Comparison of ENCODE assay signal across 24 cellular contexts in the genomic region with DNA sequence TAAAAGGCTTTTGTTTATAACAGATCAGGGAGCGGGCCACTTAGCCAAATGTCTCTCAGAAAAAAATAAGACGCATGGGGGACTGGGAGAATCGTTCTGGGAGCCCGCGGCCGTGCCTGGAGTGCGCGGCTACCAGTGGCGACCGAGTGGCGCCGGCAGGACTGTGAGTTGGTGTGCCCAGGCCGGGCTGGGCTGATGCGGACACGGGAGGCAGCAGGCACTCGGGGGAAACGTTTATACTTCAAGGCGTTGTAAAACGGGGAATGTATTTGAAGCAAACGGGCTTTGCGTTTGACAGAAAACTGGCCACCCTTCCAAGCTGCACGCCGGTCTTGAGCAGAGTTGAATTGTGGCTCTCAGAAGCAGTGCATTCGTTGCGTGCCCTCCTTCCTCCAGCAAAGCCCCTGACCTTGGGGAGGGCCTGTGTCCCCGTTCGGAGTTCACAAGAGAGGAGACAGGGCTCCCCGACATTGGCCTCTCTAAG. TPM values are rescaled to one million over a fixed set of nuclear protein-coding genes. Genes with fewer than 3 reads are reported as not detected.
A peak's percentile ranks its signal among the peaks of the same experiment; 100 is the strongest.
DNase-seq lines count a peak whose midpoint lies in the region; ATAC-seq and TF ChIP-seq lines count a peak whose summit lies in the region.
"Had no signal": no experiment of that assay in that cellular context is flagged by ENCODE, and none has a peak within 500 bp of the region (broad histone marks: within the 10 kb centered on the region; RNA-seq: fewer than 3 reads in every experiment).

No MANE protein-coding gene starts in this region.

- no peaks in the 10 kb centered on the region for H3K9me3 ChIP-seq in uterus
- H3K9me3 ChIP-seq: gastrocnemius medialis, pancreas, thoracic aorta had no signal

- H3K27me3 ChIP-seq in kidney epithelial cell (ENCODE audit: control insufficient read depth, insufficient read depth, low read length) (peaks cover 3% of the 10 kb centered on the region), uterus (peaks cover 0 to 3% of the 10 kb centered on the region in 2 donors)

- CTCF ChIA-PET in WTC11 (lab: Charles Lee): interaction anchor here (0.6 to 2.2 kb wide), 11 partner anchors 9 to 548 kb away, joined by 3 to 15 read pairs (median 3); a partner anchor contains a TSS

- H3K27ac ChIP-seq in uterus (peak overlapping the region; percentile 98 to 99), caudate nucleus (ENCODE audit: low read depth, low read length) (no peak overlapping the region)
- H3K27ac ChIP-seq: gastrocnemius medialis, pancreas, PC-9, thoracic aorta, VCaP had no signal

- H3K4me1 Mint-ChIP-seq in activated T-cell treated with anti-CD3 and anti-CD28 coated beads, Interleukin-2, amount 50 U/mL, for 24 hours (ENCODE audit: low read depth): peaks cover 15% of the 10 kb centered on the region
- H3K4me1 Mint-ChIP-seq in WTC11: peaks cover 27% of the 10 kb centered on the region

- H3K36me3 ChIP-seq in kidney epithelial cell (ENCODE audit: control insufficient read depth, insufficient read depth, low read length): no peaks in the 10 kb centered on the region
- H3K36me3 ChIP-seq in uterus: no peaks in the 10 kb centered on the region
- H3K36me3 ChIP-seq: gastrocnemius medialis, pancreas, thoracic aorta had no signal

- peak; percentile 28 for DNase-seq in activated T-cell treated with anti-CD3 and anti-CD28 coated beads, Interleukin-2, amount 50 U/mL, for 24 hours
- DNase-seq in activated T-cell treated with anti-CD3 and anti-CD28 coated beads for 4 hours: no peak
- peak; percentile 64 for DNase-seq in NCI-H748 (lab: John Stamatoyannopoulos, UW; ENCODE audit: unreplicated experiment)
- no peak for DNase-seq in kidney epithelial cell (ENCODE audit: low read depth)
- DNase-seq in uterus: no peak
- DNase-seq in caudate nucleus (lab: John Stamatoyannopoulos, UW): no peak
- no peak for DNase-seq in WTC11 (ENCODE audit: low spot score)
- DNase-seq: activated CD4-positive, alpha-beta T cell treated with anti-CD3 and anti-CD28 coated beads, Interleukin-2, amount 50 U/mL, for 4 hours; central memory CD4-positive, alpha-beta T cell; gastrocnemius medialis; HCEC 1CT; NCI-H1048; NCI-H774; SIG-M5 had no signal

- intact Hi-C loops in uterus (cut with DNase I; ENCODE audit: low total_unique reads): no loop called here

- no peaks in the 10 kb centered on the region for H3K9me3 Mint-ChIP-seq in activated T-cell treated with anti-CD3 and anti-CD28 coated beads, Interleukin-2, amount 50 U/mL, for 24 hours
- peaks cover 4% of the 10 kb centered on the region for H3K9me3 Mint-ChIP-seq in WTC11
- H3K9me3 Mint-ChIP-seq: stimulated activated memory B cell treated with anti-CD40 and anti-IgM and Interleukin-4, amounts not matched to agents 10 μg/mL and 1 μg/mL and 100 μg/mL, for 72 hours had no signal

- no peak for ATAC-seq in WTC11
- no peak for ATAC-seq in GM21526 (IDR thresholded peaks at IDR 0.05; ENCODE audit: low FRiP score, unreplicated experiment)
- ATAC-seq: esophagus mucosa; gastrocnemius medialis; sciatic nerve; stimulated activated memory B cell treated with anti-CD40 and anti-IgM and Interleukin-4, amounts not matched to agents 10 μg/mL and 1 μg/mL and 100 μg/mL, for 72 hours had no signal

- peaks cover 0 to 2% of the 10 kb centered on the region in 2 donors for H3K4me1 ChIP-seq in uterus
- H3K4me1 ChIP-seq: pancreas had no signal

- H3K4me3 Mint-ChIP-seq in activated T-cell treated with anti-CD3 and anti-CD28 coated beads, Interleukin-2, amount 50 U/mL, for 24 hours: no peak overlapping the region
- H3K4me3 Mint-ChIP-seq in WTC11: no peak overlapping the region
- H3K4me3 Mint-ChIP-seq: stimulated activated memory B cell treated with anti-CD40 and anti-IgM and Interleukin-4, amounts not matched to agents 10 μg/mL and 1 μg/mL and 100 μg/mL, for 72 hours had no signal

- peak overlapping the region; percentile 33 for H3K27ac Mint-ChIP-seq in activated T-cell treated with anti-CD3 and anti-CD28 coated beads, Interleukin-2, amount 50 U/mL, for 24 hours
- H3K27ac Mint-ChIP-seq in WTC11: no peak overlapping the region
- H3K27ac Mint-ChIP-seq: stimulated activated memory B cell treated with anti-CD40 and anti-IgM and Interleukin-4, amounts not matched to agents 10 μg/mL and 1 μg/mL and 100 μg/mL, for 72 hours had no signal

- peaks cover 93% of the 10 kb centered on the region for H3K27me3 Mint-ChIP-seq in activated T-cell treated with anti-CD3 and anti-CD28 coated beads, Interleukin-2, amount 50 U/mL, for 24 hours
- H3K27me3 Mint-ChIP-seq in WTC11 (ENCODE audit: low read depth): peaks cover 98% of the 10 kb centered on the region

- TF ChIP-seq POLR2A in uterus (IDR thresholded peaks at IDR 0.05): no peak

- H3K4me3 ChIP-seq in kidney epithelial cell (ENCODE audit: low read depth, low read length) (peak overlapping the region; percentile 63), uterus (peak overlapping the region; percentile 36 to 51)
- H3K4me3 ChIP-seq: gastrocnemius medialis, pancreas, PC-9, thoracic aorta had no signal

- no peaks in the 10 kb centered on the region for H3K36me3 Mint-ChIP-seq in activated T-cell treated with anti-CD3 and anti-CD28 coated beads, Interleukin-2, amount 50 U/mL, for 24 hours (ENCODE audit: low read depth)
- H3K36me3 Mint-ChIP-seq in WTC11: 0 out of 2 replicates have a peak, but pooled peaks cover 7% of the 10 kb centered on the region
- H3K36me3 Mint-ChIP-seq: stimulated activated memory B cell treated with anti-CD40 and anti-IgM and Interleukin-4, amounts not matched to agents 10 μg/mL and 1 μg/mL and 100 μg/mL, for 72 hours had no signal

- TF ChIP-seq CTCF in kidney epithelial cell (IDR thresholded peaks at IDR 0.05; ENCODE audit: insufficient read depth, low read length, poor library complexity, severe bottlenecking) (no peak), uterus (IDR thresholded peaks at IDR 0.05) (no peak), WTC11 (IDR thresholded peaks at IDR 0.05) (no peak)

- POLR2A ChIA-PET in WTC11 (lab: Charles Lee): no interaction called here

TF ChIP-seq in WTC11, 78 proteins besides CTCF, POLR2A, EP300 and RAD21:
- TF ChIP-seq ZBTB21 (CRISPR knock-in tag; IDR thresholded peaks at IDR 0.05; ENCODE audit: borderline replicate concordance): no peak
- TF ChIP-seq, protein P1, sequence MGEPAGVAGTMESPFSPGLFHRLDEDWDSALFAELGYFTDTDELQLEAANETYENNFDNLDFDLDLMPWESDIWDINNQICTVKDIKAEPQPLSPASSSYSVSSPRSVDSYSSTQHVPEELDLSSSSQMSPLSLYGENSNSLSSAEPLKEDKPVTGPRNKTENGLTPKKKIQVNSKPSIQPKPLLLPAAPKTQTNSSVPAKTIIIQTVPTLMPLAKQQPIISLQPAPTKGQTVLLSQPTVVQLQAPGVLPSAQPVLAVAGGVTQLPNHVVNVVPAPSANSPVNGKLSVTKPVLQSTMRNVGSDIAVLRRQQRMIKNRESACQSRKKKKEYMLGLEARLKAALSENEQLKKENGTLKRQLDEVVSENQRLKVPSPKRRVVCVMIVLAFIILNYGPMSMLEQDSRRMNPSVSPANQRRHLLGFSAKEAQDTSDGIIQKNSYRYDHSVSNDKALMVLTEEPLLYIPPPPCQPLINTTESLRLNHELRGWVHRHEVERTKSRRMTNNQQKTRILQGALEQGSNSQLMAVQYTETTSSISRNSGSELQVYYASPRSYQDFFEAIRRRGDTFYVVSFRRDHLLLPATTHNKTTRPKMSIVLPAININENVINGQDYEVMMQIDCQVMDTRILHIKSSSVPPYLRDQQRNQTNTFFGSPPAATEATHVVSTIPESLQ (CRISPR knock-in tag; IDR thresholded peaks at IDR 0.05): no peak
- TF ChIP-seq, protein P2, sequence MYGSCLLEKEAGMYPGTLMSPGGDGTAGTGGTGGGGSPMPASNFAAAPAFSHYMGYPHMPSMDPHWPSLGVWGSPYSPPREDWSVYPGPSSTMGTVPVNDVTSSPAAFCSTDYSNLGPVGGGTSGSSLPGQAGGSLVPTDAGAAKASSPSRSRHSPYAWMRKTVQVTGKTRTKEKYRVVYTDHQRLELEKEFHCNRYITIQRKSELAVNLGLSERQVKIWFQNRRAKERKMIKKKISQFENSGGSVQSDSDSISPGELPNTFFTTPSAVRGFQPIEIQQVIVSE (CRISPR knock-in tag; IDR thresholded peaks at IDR 0.05; ENCODE audit: borderline replicate concordance): no peak
- no peak for TF ChIP-seq OVOL2 (CRISPR knock-in tag; IDR thresholded peaks at IDR 0.05; ENCODE audit: borderline replicate concordance)
- TF ChIP-seq, protein P3, sequence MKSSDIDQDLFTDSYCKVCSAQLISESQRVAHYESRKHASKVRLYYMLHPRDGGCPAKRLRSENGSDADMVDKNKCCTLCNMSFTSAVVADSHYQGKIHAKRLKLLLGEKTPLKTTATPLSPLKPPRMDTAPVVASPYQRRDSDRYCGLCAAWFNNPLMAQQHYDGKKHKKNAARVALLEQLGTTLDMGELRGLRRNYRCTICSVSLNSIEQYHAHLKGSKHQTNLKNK (CRISPR knock-in tag; IDR thresholded peaks at IDR 0.05): no peak
- no peak for TF ChIP-seq ZNF671 (CRISPR knock-in tag; IDR thresholded peaks at IDR 0.05)
- no peak for TF ChIP-seq SMAD3 (CRISPR knock-in tag; IDR thresholded peaks at IDR 0.05; ENCODE audit: borderline replicate concordance)
- no peak for TF ChIP-seq NR3C1 (CRISPR knock-in tag; conservative IDR thresholded peaks at IDR 0.05; ENCODE audit: low read depth)
- TF ChIP-seq, protein P4, sequence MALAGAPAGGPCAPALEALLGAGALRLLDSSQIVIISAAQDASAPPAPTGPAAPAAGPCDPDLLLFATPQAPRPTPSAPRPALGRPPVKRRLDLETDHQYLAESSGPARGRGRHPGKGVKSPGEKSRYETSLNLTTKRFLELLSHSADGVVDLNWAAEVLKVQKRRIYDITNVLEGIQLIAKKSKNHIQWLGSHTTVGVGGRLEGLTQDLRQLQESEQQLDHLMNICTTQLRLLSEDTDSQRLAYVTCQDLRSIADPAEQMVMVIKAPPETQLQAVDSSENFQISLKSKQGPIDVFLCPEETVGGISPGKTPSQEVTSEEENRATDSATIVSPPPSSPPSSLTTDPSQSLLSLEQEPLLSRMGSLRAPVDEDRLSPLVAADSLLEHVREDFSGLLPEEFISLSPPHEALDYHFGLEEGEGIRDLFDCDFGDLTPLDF (CRISPR knock-in tag; IDR thresholded peaks at IDR 0.05): no peak
TF ChIP-seq in WTC11: peak in this region for 0.

RNA-seq across cellular contexts. Expression of a gene that starts 4.6 kb away (rescaled TPM):
- total RNA-seq in kidney epithelial cell (5.1 and 5.6 TPM in 2 replicates), uterus (10 to 100 TPM in 3 of 4 donors, 1 to 10 TPM in 1; 6.8 to 81.0 (median 53.6) TPM), WTC11 (2021) (not detected in 3 replicates)
- total RNA-seq: CD4-positive, CD25-positive, alpha-beta regulatory T cell; myocyte; pancreas; PC-9; thoracic aorta had no signal

RNA-seq across cellular contexts. Expression of a gene that starts 4.9 kb away (rescaled TPM):
- total RNA-seq in kidney epithelial cell (5.4 and 16.3 TPM in 2 replicates), uterus (10 to 100 TPM in 1 of 4 donors, 1 to 10 TPM in 1, under 1 TPM in 1, not detected in 1; 0.88 to 34.6 (median 8.6) TPM), WTC11 (2021) (not detected in 3 replicates)
- total RNA-seq: CD4-positive, CD25-positive, alpha-beta regulatory T cell; esophagus mucosa; myocyte; pancreas; PC-9; thoracic aorta had no signal

RNA-seq across cellular contexts. Expression of a gene that starts 10.6 kb away (rescaled TPM):
- total RNA-seq in kidney epithelial cell (11.6 and 12.2 TPM in 2 replicates), uterus (10 to 100 TPM in 3 of 4 donors, 1 to 10 TPM in 1; 3.8 to 78.1 (median 46.4) TPM), WTC11 (2021) (not detected in 3 replicates)
- total RNA-seq: CD4-positive, CD25-positive, alpha-beta regulatory T cell; PC-9 had no signal

RNA-seq across cellular contexts. Expression of a gene that starts 12.3 kb away (rescaled TPM):
- total RNA-seq in kidney epithelial cell: not detected in 2 replicates
- under 1 TPM in 1 of 4 donors, not detected in 3; 0.76 TPM for total RNA-seq in uterus
- 0.17 TPM in 1 of 3 replicates, not detected in the others for total RNA-seq in WTC11 (2021)
- total RNA-seq: CD4-positive, CD25-positive, alpha-beta regulatory T cell; esophagus mucosa; gastrocnemius medialis; myocyte; pancreas; PC-9; sciatic nerve; thoracic aorta had no signal

RNA-seq across cellular contexts. Expression of a gene that starts 17.6 kb away (rescaled TPM):
- 18.1 and 22.5 TPM in 2 replicates for total RNA-seq in kidney epithelial cell
- 10 to 100 TPM; 25.8 to 75.6 (median 48.0) TPM for total RNA-seq in uterus
- not detected in 3 replicates for total RNA-seq in WTC11 (2021)
- total RNA-seq: CD4-positive, CD25-positive, alpha-beta regulatory T cell had no signal

Comparison
In these comparisons a context has a peak if more than half of its experiments do, and no peak if none do; other contexts are left out.
1. DNase-seq: peak in activated T-cell treated with anti-CD3 and anti-CD28 coated beads, Interleukin-2, amount 50 U/mL, for 24 hours (single experiment) and NCI-H748 (single experiment); none in activated T-cell treated with anti-CD3 and anti-CD28 coated beads for 4 hours (single experiment), kidney epithelial cell (single experiment), uterus (0 of 2), caudate nucleus (0 of 61) and WTC11 (single experiment).